ENCODE assay signal across 7 cellular contexts in the genomic region with DNA sequence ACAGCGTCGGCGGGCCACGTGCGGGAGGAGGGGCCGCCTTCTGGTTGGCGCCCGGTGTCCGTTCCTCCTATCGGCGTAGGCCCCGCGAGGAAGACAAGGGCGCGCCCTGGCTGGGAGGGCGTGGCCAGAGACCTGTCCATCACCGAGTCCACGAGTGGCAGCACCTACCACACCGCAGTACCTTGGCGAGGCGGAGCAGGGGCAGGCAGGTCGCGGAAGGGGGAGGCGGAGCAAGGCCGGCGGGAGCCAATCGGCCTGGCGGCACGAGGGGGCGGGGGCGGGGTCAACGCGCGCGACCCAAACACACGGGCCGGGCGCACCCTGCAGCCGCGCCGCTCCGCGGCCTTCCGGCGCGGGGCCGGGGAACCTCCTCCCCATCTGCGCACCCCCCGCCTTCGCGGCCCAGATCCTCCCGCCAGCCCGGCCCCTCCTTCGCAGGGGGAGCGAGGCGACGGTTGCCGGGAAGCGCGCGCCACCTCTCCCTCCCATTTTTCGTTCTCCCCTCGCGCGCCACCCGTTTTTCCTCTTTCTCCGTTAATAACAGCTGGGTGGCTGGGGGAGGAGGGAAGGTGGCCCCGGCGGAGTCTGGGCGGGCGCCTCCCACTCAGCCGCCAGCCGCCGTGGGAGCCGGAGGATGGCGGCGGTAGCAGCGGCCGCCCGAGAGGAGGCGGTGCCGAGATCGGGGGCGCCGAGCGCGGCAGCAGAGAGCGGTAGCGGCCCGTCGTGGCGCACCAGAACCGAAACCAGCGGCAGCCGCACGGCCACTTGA. TPM values are rescaled to one million over a fixed set of nuclear protein-coding genes. Genes with fewer than 3 reads are reported as not detected.
DNase-seq lines count a peak whose midpoint lies in the region; ATAC-seq, FAIRE-seq and TF ChIP-seq lines count a peak whose summit lies in the region.

TSS of gene ZNRF2 (plus strand) at position 300 of the 769 bp plus-strand sequence. CDS start 761 bp downstream, outside the sequence.

- H3K36me3 ChIP-seq in astrocyte (ENCODE audit: insufficient read depth, low read length), result no peaks in the 10 kb centered on the region

- no peak for FAIRE-seq in astrocyte (lab: Jason Lieb, UNC)

- H3K9me3 Mint-ChIP-seq in astrocyte (ENCODE audit: unreplicated experiment), result no peaks in the 10 kb centered on the region

- H3K9me3 ChIP-seq in astrocyte (ENCODE audit: insufficient read depth, low read depth, low read length), result no peaks in the 10 kb centered on the region

- peak within 1 kb of the TSS; percentile 26 for H3K27ac Mint-ChIP-seq in astrocyte (ENCODE audit: unreplicated experiment)

- peak; percentile 92 for DNase-seq in NCI-H187 treated with DMSO at 0.1 percent for 48 hours (lab: John Stamatoyannopoulos, UW)
- DNase-seq in astrocyte (ENCODE audit: low read depth), result peak; percentile 98
- peak; percentile 90 for DNase-seq in hepatic stellate cell (ENCODE audit: low spot score)
- DNase-seq in renal cortical epithelial cell (ENCODE audit: low read depth), result peak; percentile 97

- peak within 1 kb of the TSS; percentile 86 for H2AFZ ChIP-seq in astrocyte (ENCODE audit: low read depth, low read length)

- peaks cover 25% of the 10 kb centered on the region for H3K4me1 Mint-ChIP-seq in astrocyte (ENCODE audit: low read depth, unreplicated experiment)

- peaks cover under 1% of the 10 kb centered on the region for H3K27me3 Mint-ChIP-seq in astrocyte (ENCODE audit: low read depth, unreplicated experiment)

- no peaks in the 10 kb centered on the region for H3K4me1 ChIP-seq in astrocyte (ENCODE audit: insufficient read depth, low read length)

- H3K79me2 ChIP-seq in astrocyte (ENCODE audit: insufficient read depth, low read length), result no peaks in the 10 kb centered on the region

- H3K27ac ChIP-seq in astrocyte (ENCODE audit: low read depth, low read length), result peak within 1 kb of the TSS; percentile 67

- no peaks in the 10 kb centered on the region for H3K36me3 Mint-ChIP-seq in astrocyte (ENCODE audit: low read depth, unreplicated experiment)

- H3K9ac ChIP-seq in astrocyte (ENCODE audit: low read length), result peak within 1 kb of the TSS; percentile 76

- H3K27me3 ChIP-seq in astrocyte (ENCODE audit: insufficient read depth, low read length), result no peaks in the 10 kb centered on the region

- H3K4me2 ChIP-seq in astrocyte (ENCODE audit: low read length), result peak within 1 kb of the TSS; percentile 97

- TF ChIP-seq CTCF in astrocyte (IDR thresholded peaks at IDR 0.05; ENCODE audit: insufficient read depth, low read depth, low read length), result no peak

- no peaks in the 10 kb centered on the region for H4K20me1 ChIP-seq in astrocyte (ENCODE audit: insufficient read depth, low read length)

- intact Hi-C loops in T-helper 2 cell treated with Interferon-gamma antibody and Interleukin-4, amounts not matched to agents 100 ng/mL and 5 ng/mL, for 36 hours (cut with micrococcal nuclease), result loop anchor here (1.0 to 5.0 kb wide), 10 partner anchors 38 to 442 kb away; partner anchors contain the start of genes GARS1, GGCT, MTURN and NOD1

- H3K4me3 ChIP-seq in astrocyte (ENCODE audit: insufficient read depth, low read depth, low read length), result peak within 1 kb of the TSS; percentile 63

- peak; percentile 86 for ATAC-seq in GM18502 (IDR thresholded peaks at IDR 0.05; ENCODE audit: poor library complexity, unreplicated experiment)
- peak; percentile 81 for ATAC-seq in HG02970 (IDR thresholded peaks at IDR 0.05; ENCODE audit: low FRiP score, unreplicated experiment)

- H3K4me3 Mint-ChIP-seq in astrocyte (ENCODE audit: unreplicated experiment), result peak within 1 kb of the TSS; percentile 81

RNA-seq across cellular contexts. Expression of gene ZNRF2, which starts in this region (rescaled TPM):
- 13.8 and 14.5 TPM in 2 replicates for total RNA-seq in T-helper 2 cell treated with Interferon-gamma antibody and Interleukin-4, amounts not matched to agents 100 ng/mL and 5 ng/mL, for 36 hours
- total RNA-seq in astrocyte (9.2 and 9.9 TPM in 2 replicates), renal cortical epithelial cell (18.9 and 39.4 TPM in 2 replicates)

Comparison
In these comparisons a context has a peak if more than half of its experiments do, and no peak if none do; other contexts are left out.
1. Peak in every context shown above with its lines: DNase-seq, ATAC-seq, H3K4me3 ChIP-seq and H3K27ac ChIP-seq.